Comparison of ENCODE assay signal across 1 cellular context in genomic region chr12:57519758-57520007, GRCh38.
A peak's percentile ranks its signal among the peaks of the same experiment; 100 is the strongest.
TF ChIP-seq lines count a peak whose summit lies in the region.

No MANE protein-coding gene starts in this region.

TF ChIP-seq in GM12878, 131 proteins besides CTCF, POLR2A, EP300 and RAD21:
- 0 out of 2 replicates have a peak, but pooled peaks have one; percentile 2 for TF ChIP-seq YY1 (IDR thresholded peaks at IDR 0.05; ENCODE audit: low read depth, low read length)
- no peak for TF ChIP-seq MLLT1 (IDR thresholded peaks at IDR 0.05)
- TF ChIP-seq IKZF1 (conservative IDR thresholded peaks at IDR 0.05) = no peak
- TF ChIP-seq ZBTB11 (CRISPR knock-in tag; IDR thresholded peaks at IDR 0.05) = 0 out of 2 replicates have a peak, but pooled peaks have one; percentile 15
- no peak for TF ChIP-seq PRDM15 (CRISPR knock-in tag; IDR thresholded peaks at IDR 0.05)
- TF ChIP-seq, protein P1, sequence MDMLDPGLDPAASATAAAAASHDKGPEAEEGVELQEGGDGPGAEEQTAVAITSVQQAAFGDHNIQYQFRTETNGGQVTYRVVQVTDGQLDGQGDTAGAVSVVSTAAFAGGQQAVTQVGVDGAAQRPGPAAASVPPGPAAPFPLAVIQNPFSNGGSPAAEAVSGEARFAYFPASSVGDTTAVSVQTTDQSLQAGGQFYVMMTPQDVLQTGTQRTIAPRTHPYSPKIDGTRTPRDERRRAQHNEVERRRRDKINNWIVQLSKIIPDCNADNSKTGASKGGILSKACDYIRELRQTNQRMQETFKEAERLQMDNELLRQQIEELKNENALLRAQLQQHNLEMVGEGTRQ (IDR thresholded peaks at IDR 0.05; ENCODE audit: borderline replicate concordance, low read depth, low read length) = no peak
